In genomic region chr1:154783976-154784375, GRCh38 we compare ENCODE assay signal across 20 cellular contexts.
DNase-seq lines count a peak whose midpoint lies in the region; ATAC-seq and TF ChIP-seq lines count a peak whose summit lies in the region.
"Had no signal": no experiment of that assay in that cellular context is flagged by ENCODE, and none has a peak within 500 bp of the region (broad histone marks: within the 10 kb centered on the region; RNA-seq: fewer than 3 reads in every experiment).

No MANE protein-coding gene starts in this region.

- ATAC-seq in activated naive CD8-positive, alpha-beta T cell treated with anti-CD3 and anti-CD28 coated beads, Interleukin-2, amount 50 U/mL, for 24 hours, result no peak
- ATAC-seq: K562, SK-N-SH treated with all-trans-retinoic acid at 6 μM for 48 hours had no signal

- intact Hi-C loops in head of caudate nucleus (cut with DNase I), result no loop called here

- H3K9ac ChIP-seq in MM.1S (ENCODE audit: low read length), result peak overlapping the region; percentile 64

- peak overlapping the region; percentile 96 for H3K27ac ChIP-seq in MM.1S (ENCODE audit: low read length)
- peak overlapping the region; percentile 96 for H3K27ac ChIP-seq in thymus (ENCODE audit: low read depth)
- H3K27ac ChIP-seq: psoas muscle, suprapubic skin had no signal

- H2AFZ ChIP-seq in MM.1S (ENCODE audit: low read length), result no peak overlapping the region

- no peak for TF ChIP-seq CTCF in MM.1S (IDR thresholded peaks at IDR 0.05; ENCODE audit: low read length)

- H3K4me1 ChIP-seq in MM.1S (ENCODE audit: low read length), result peaks cover 56% of the 10 kb centered on the region
- H3K4me1 ChIP-seq in thymus (ENCODE audit: control insufficient read depth, insufficient read depth, low read length), result peaks cover 39% of the 10 kb centered on the region
- H3K4me1 ChIP-seq: suprapubic skin had no signal

- H3K27me3 ChIP-seq in MM.1S (replicated peaks; ENCODE audit: insufficient read depth, low read length) (no peaks in the 10 kb centered on the region), thymus (ENCODE audit: control insufficient read depth, insufficient read depth) (no peaks in the 10 kb centered on the region)
- H3K27me3 ChIP-seq: esophagus muscularis mucosa, suprapubic skin had no signal

- H3K9me2 ChIP-seq in MM.1S (replicated peaks; ENCODE audit: insufficient read depth, low read length), result no peaks in the 10 kb centered on the region

- H3K27me3 Mint-ChIP-seq in activated naive CD4-positive, alpha-beta T cell treated with anti-CD3 and anti-CD28 coated beads, Interleukin-2, amount 10 ng/mL, durations not matched to agents 7 days and 5 days, result no peaks in the 10 kb centered on the region
- no peaks in the 10 kb centered on the region for H3K27me3 Mint-ChIP-seq in activated naive CD8-positive, alpha-beta T cell treated with anti-CD3 and anti-CD28 coated beads, Interleukin-2, amount 50 U/mL, for 24 hours

- H3K36me3 ChIP-seq in MM.1S (replicated peaks; ENCODE audit: insufficient read depth, low read length) (no peaks in the 10 kb centered on the region), thymus (ENCODE audit: control insufficient read depth, insufficient read depth) (no peaks in the 10 kb centered on the region)
- H3K36me3 ChIP-seq: esophagus muscularis mucosa, suprapubic skin had no signal

- H3K4me1 Mint-ChIP-seq in activated naive CD4-positive, alpha-beta T cell treated with anti-CD3 and anti-CD28 coated beads, Interleukin-2, amount 10 ng/mL, durations not matched to agents 7 days and 5 days, result peaks cover 42% of the 10 kb centered on the region
- peaks cover 34% of the 10 kb centered on the region for H3K4me1 Mint-ChIP-seq in activated naive CD8-positive, alpha-beta T cell treated with anti-CD3 and anti-CD28 coated beads, Interleukin-2, amount 50 U/mL, for 24 hours

- peak overlapping the region; percentile 1 for H3K4me3 Mint-ChIP-seq in activated naive CD4-positive, alpha-beta T cell treated with anti-CD3 and anti-CD28 coated beads, Interleukin-2, amount 10 ng/mL, durations not matched to agents 7 days and 5 days
- H3K4me3 Mint-ChIP-seq in activated naive CD8-positive, alpha-beta T cell treated with anti-CD3 and anti-CD28 coated beads, Interleukin-2, amount 50 U/mL, for 24 hours, result no peak overlapping the region
- H3K4me3 Mint-ChIP-seq: nephron had no signal

- DNase-seq in activated naive CD4-positive, alpha-beta T cell treated with anti-CD3 and anti-CD28 coated beads, Interleukin-2, amount 10 ng/mL, durations not matched to agents 7 days and 5 days, result no peak
- DNase-seq in activated naive CD4-positive, alpha-beta T cell treated with anti-CD3 and anti-CD28 coated beads, Interleukin-2, amount 50 U/mL, for 16 hours, result no peak
- DNase-seq in MM.1S (no peak), NCI-H446 (lab: John Stamatoyannopoulos, UW) (no peak), head of caudate nucleus (no peak), NCI-H2171 (lab: John Stamatoyannopoulos, UW) (no peak)
- no peak for DNase-seq in activated naive CD8-positive, alpha-beta T cell treated with anti-CD3 and anti-CD28 coated beads, Interleukin-2, amount 50 U/mL, for 24 hours
- DNase-seq: activated CD4-positive, alpha-beta T cell treated with anti-CD3 and anti-CD28 coated beads, Interleukin-2, amount 50 U/mL, for 48 hours; effector CD4-positive, alpha-beta T cell; mesenchymal stem cell; NCI-H187 treated with DMSO at 0.1 percent for 48 hours; stimulated activated CD4-positive, alpha-beta T cell treated with anti-CD3 and anti-CD28 coated beads, Interleukin-4, amount 100 ng/mL, for 4 hours had no signal

- H3K9me3 ChIP-seq in MM.1S (replicated peaks; ENCODE audit: insufficient read depth, low read length) (no peaks in the 10 kb centered on the region), thymus (ENCODE audit: control insufficient read depth) (no peaks in the 10 kb centered on the region)
- H3K9me3 ChIP-seq: esophagus muscularis mucosa, psoas muscle, suprapubic skin had no signal

- peaks cover 3% of the 10 kb centered on the region for H3K9me3 Mint-ChIP-seq in activated naive CD4-positive, alpha-beta T cell treated with anti-CD3 and anti-CD28 coated beads, Interleukin-2, amount 10 ng/mL, durations not matched to agents 7 days and 5 days
- peaks cover 4% of the 10 kb centered on the region for H3K9me3 Mint-ChIP-seq in activated naive CD8-positive, alpha-beta T cell treated with anti-CD3 and anti-CD28 coated beads, Interleukin-2, amount 50 U/mL, for 24 hours
- H3K9me3 Mint-ChIP-seq: nephron had no signal

- H3K4me2 ChIP-seq in MM.1S (ENCODE audit: low read depth, low read length), result peak overlapping the region; percentile 76
- H3K4me2 ChIP-seq: smooth muscle cell had no signal

- CTCF ChIA-PET in activated naive CD4-positive, alpha-beta T cell treated with anti-CD3 and anti-CD28 coated beads, Interleukin-2, amount 10 ng/mL, durations not matched to agents 7 days and 5 days (lab: Charles Lee), result interaction anchor here (0.5 to 1.2 kb wide), 3 partner anchors 22 to 115 kb away, joined by 3 read pairs; no protein-coding TSS in a partner anchor

- WGBS in thymus, result 97% methylated on average over 3 of the region's 3 CpGs

- H3K27ac Mint-ChIP-seq in activated naive CD4-positive, alpha-beta T cell treated with anti-CD3 and anti-CD28 coated beads, Interleukin-2, amount 10 ng/mL, durations not matched to agents 7 days and 5 days, result peak overlapping the region; percentile 99
- peak overlapping the region; percentile 87 for H3K27ac Mint-ChIP-seq in activated naive CD8-positive, alpha-beta T cell treated with anti-CD3 and anti-CD28 coated beads, Interleukin-2, amount 50 U/mL, for 24 hours
- H3K27ac Mint-ChIP-seq: nephron had no signal

- H3K36me3 Mint-ChIP-seq in activated naive CD4-positive, alpha-beta T cell treated with anti-CD3 and anti-CD28 coated beads, Interleukin-2, amount 10 ng/mL, durations not matched to agents 7 days and 5 days, result peaks cover 4% of the 10 kb centered on the region
- H3K36me3 Mint-ChIP-seq in activated naive CD8-positive, alpha-beta T cell treated with anti-CD3 and anti-CD28 coated beads, Interleukin-2, amount 50 U/mL, for 24 hours (ENCODE audit: low read depth), result no peaks in the 10 kb centered on the region

- H3K4me3 ChIP-seq in MM.1S (ENCODE audit: low read length) (no peak overlapping the region), thymus (ENCODE audit: low read length) (no peak overlapping the region)
- H3K4me3 ChIP-seq: esophagus muscularis mucosa, K562, psoas muscle, smooth muscle cell, suprapubic skin had no signal

- peaks cover 63% of the 10 kb centered on the region for H3K79me2 ChIP-seq in MM.1S (ENCODE audit: low read length)

- H4K20me1 ChIP-seq in MM.1S (ENCODE audit: insufficient read depth, low read length), result no peaks in the 10 kb centered on the region

- H3F3A ChIP-seq in MM.1S (ENCODE audit: insufficient read depth, low read length), result peaks cover 38% of the 10 kb centered on the region
